In the genomic region with DNA sequence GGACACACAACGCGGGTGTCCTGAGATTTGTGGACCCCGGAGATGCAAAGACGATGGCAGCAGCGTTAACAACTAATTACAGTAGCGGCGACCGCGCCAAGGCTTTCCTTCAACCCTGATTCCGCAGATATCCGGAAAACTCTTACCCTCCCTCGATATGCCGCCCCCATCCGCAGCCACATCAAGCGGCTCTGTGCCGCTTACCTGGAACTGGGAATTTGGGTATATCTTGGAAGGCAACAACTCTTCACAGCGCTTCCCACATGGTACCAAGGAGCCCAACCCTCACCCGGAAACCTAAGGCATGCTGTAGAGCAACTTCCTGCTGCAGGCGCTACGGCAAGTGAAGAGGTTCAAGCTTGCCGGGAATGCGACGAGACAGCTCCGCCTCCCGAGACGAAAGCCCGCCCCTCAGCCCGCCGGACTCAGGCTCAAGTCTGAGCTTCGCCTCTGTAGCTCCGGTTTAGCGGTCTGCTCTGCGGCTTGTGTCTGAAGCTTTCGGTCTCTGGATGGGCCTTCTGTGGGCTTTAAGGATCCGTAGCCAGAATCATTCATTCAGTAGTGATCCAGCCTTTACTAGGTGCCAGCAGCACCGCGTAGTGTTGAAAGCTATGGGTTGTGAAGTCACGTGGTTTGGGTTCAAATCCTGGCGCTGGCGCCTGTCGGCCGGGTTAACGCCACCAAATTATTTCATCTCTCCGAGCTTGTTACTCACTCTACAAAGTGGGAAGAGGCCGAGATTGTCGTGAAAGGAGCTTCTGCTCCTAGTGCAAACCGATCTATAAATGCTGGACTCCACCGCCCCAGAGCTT, we compare ENCODE assay signal across 8 cellular contexts. TPM values are rescaled to one million over a fixed set of nuclear protein-coding genes. Genes with fewer than 3 reads are reported as not detected.
DNase-seq lines count a peak whose midpoint lies in the region; ATAC-seq, FAIRE-seq and TF ChIP-seq lines count a peak whose summit lies in the region.

A gene with protein sequence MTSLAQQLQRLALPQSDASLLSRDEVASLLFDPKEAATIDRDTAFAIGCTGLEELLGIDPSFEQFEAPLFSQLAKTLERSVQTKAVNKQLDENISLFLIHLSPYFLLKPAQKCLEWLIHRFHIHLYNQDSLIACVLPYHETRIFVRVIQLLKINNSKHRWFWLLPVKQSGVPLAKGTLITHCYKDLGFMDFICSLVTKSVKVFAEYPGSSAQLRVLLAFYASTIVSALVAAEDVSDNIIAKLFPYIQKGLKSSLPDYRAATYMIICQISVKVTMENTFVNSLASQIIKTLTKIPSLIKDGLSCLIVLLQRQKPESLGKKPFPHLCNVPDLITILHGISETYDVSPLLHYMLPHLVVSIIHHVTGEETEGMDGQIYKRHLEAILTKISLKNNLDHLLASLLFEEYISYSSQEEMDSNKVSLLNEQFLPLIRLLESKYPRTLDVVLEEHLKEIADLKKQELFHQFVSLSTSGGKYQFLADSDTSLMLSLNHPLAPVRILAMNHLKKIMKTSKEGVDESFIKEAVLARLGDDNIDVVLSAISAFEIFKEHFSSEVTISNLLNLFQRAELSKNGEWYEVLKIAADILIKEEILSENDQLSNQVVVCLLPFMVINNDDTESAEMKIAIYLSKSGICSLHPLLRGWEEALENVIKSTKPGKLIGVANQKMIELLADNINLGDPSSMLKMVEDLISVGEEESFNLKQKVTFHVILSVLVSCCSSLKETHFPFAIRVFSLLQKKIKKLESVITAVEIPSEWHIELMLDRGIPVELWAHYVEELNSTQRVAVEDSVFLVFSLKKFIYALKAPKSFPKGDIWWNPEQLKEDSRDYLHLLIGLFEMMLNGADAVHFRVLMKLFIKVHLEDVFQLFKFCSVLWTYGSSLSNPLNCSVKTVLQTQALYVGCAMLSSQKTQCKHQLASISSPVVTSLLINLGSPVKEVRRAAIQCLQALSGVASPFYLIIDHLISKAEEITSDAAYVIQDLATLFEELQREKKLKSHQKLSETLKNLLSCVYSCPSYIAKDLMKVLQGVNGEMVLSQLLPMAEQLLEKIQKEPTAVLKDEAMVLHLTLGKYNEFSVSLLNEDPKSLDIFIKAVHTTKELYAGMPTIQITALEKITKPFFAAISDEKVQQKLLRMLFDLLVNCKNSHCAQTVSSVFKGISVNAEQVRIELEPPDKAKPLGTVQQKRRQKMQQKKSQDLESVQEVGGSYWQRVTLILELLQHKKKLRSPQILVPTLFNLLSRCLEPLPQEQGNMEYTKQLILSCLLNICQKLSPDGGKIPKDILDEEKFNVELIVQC (N-terminal part only) (minus strand): TSS at position 299 of the 812 bp plus-strand sequence. CDS start 421 bp downstream, outside the sequence.

- peak in 1 of 4 donors; percentile 92 for TF ChIP-seq EP300 in upper lobe of left lung (IDR thresholded peaks at IDR 0.05)

- DNase-seq in GM12892 (ENCODE audit: insufficient read length), result peak; percentile 60
- DNase-seq in NCI-H146 (lab: John Stamatoyannopoulos, UW), result peak; percentile 93
- DNase-seq in T-helper 1 cell, result peak; percentile 67 to 89 (median 78)
- peak; percentile 95 for DNase-seq in amniotic epithelial cell (ENCODE audit: low read depth)
- peak; percentile 92 to 94 for DNase-seq in heart right ventricle
- peak; percentile 92 to 99 (median 95) for DNase-seq in posterior cingulate gyrus
- DNase-seq in upper lobe of left lung, result peak; percentile 94 to 95

- peaks cover 0 to 35% (median 1%) of the 10 kb centered on the region in 9 donors for H3K36me3 ChIP-seq in heart right ventricle
- H3K36me3 ChIP-seq in upper lobe of left lung, result peaks cover 0 to 23% (median 0%) of the 10 kb centered on the region in 4 donors

- peak; percentile 81; the same call in 1 of the 2 replicates for TF ChIP-seq POLR2A in GM12892 (IDR thresholded peaks at IDR 0.05; ENCODE audit: low read depth, low read length)
- TF ChIP-seq POLR2A in upper lobe of left lung (IDR thresholded peaks at IDR 0.05), result peak in 2 of 4 donors; percentile 10 to 50

- no peaks in the 10 kb centered on the region for H3K9me3 ChIP-seq in heart right ventricle
- no peaks in the 10 kb centered on the region for H3K9me3 ChIP-seq in upper lobe of left lung

- intact Hi-C loops in heart right ventricle (cut with DNase I), result loop anchor here in 7 of 10 donors (5.0 to 10.0 kb wide), 4 partner anchors 83 to 260 kb away; a partner anchor contains a TSS
- intact Hi-C loops in posterior cingulate gyrus (cut with DNase I), result loop anchor here (2.0 to 5.0 kb wide), 4 partner anchors 83 to 958 kb away; a partner anchor contains a TSS

- ATAC-seq in HG02852 (IDR thresholded peaks at IDR 0.05; ENCODE audit: unreplicated experiment), result peak; percentile 97
- peak; percentile 94 to 99 (median 98) for ATAC-seq in heart right ventricle
- peak; percentile 99 to 100 for ATAC-seq in upper lobe of left lung (ENCODE audit: low FRiP score in 2 of 2)

- 1% methylated on average over 48 of the region's 48 CpGs for WGBS in heart right ventricle, 2 donors
- WGBS in upper lobe of left lung, 2 donors, result 3 to 5% methylated on average over 22 to 48 of the region's 48 CpGs

- peaks cover 0 to 17% (median 6%) of the 10 kb centered on the region in 7 donors for H3K27me3 ChIP-seq in heart right ventricle
- H3K27me3 ChIP-seq in upper lobe of left lung, result no peaks in the 10 kb centered on the region

- H3K4me3 ChIP-seq in heart right ventricle (peak within 1 kb of the TSS; percentile 55 to 88 (median 78)), upper lobe of left lung (peak within 1 kb of the TSS; percentile 76 to 88 (median 84))

- peak within 1 kb of the TSS in 9 of 10 donors; percentile 51 to 89 (median 84) for H3K27ac ChIP-seq in heart right ventricle
- H3K27ac ChIP-seq in upper lobe of left lung, result peak within 1 kb of the TSS; percentile 72 to 87 (median 78)

- FAIRE-seq in GM12892 (lab: Jason Lieb, UNC), result peak; percentile 99

- TF ChIP-seq CTCF in heart right ventricle (IDR thresholded peaks at IDR 0.05) (peak in 3 of 9 donors; percentile 12 to 16 (median 13)), upper lobe of left lung (IDR thresholded peaks at IDR 0.05) (no peak)

- H3K4me1 ChIP-seq in heart right ventricle (peaks cover 0 to 23% (median 16%) of the 10 kb centered on the region in 9 donors), upper lobe of left lung (peaks cover 0 to 11% (median 11%) of the 10 kb centered on the region in 4 donors)

RNA-seq across cellular contexts. Expression of the gene that starts here (rescaled TPM):
- polyA plus RNA-seq in GM12892 (2012; ENCODE audit: missing spikeins), result 23.9 TPM
- total RNA-seq in heart right ventricle (10 to 100 TPM in 7 of 10 donors, 1 to 10 TPM in 3; 7.8 to 15.5 (median 10.8) TPM), upper lobe of left lung (10 to 100 TPM in 5 of 6 donors, 1 to 10 TPM in 1; 9.0 to 27.5 (median 18.5) TPM)
- 1 to 10 TPM; 2.2 to 3.9 TPM for polyA plus RNA-seq in heart right ventricle

Comparison
In these comparisons a context has a peak if more than half of its experiments do, and no peak if none do; other contexts are left out.
1. Peak in every context shown above with its lines: DNase-seq, ATAC-seq, H3K4me3 ChIP-seq and H3K27ac ChIP-seq.